Comparison of ENCODE assay signal across 9 cellular contexts in the genomic region with DNA sequence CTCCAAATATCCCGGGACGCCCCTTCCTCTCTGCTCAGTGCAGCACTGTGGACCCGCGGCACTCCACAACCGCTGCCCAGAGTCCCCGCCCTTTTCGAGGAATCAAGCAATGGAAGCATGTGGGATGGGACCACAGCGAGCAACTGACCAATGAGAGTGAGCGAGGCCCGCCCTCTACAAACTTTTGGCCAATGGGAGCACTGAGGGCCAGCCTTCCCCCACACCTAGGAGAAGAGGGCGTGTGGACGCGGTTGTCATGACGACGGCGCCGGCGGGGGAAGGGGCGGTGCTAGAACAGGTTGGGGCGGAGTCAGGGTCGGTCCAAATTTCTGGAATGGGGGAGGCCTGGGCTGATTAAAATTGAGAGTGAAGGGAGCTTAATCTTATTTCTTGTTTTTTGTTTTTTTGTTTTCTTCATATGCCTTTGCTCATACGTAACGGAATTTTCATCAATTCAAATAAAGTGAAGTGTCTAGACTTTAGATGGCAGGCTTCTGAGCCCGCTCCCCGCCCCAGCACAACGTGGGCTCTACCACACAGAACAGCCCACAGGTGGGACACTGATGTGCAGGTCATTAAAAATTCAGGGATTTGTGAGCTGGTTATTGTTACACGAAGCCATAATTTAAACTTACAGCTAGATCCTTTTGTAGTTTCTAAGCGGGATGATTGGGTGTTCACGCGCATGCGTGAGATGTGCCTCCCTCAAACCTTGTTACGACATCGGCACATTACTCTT. TPM values are rescaled to one million over a fixed set of nuclear protein-coding genes. Genes with fewer than 3 reads are reported as not detected.
DNase-seq lines count a peak whose midpoint lies in the region; ATAC-seq, FAIRE-seq and TF ChIP-seq lines count a peak whose summit lies in the region.
"Had no signal": no experiment of that assay in that cellular context is flagged by ENCODE, and none has a peak within 500 bp of the region (broad histone marks: within the 10 kb centered on the region; RNA-seq: fewer than 3 reads in every experiment).

A gene (minus strand): TSS at position 84 of the 739 bp plus-strand sequence. CDS start 200 bp downstream, outside the sequence.

- no peaks in the 10 kb centered on the region for H3K9me3 ChIP-seq in stomach

- H3K9me3 Mint-ChIP-seq in activated T-helper 2 cell treated with anti-CD3 and anti-CD28 coated beads, Interferon-gamma antibody, Interleukin-2, Interleukin-4, amounts not matched to agents 10 μg/mL and 5 μg/mL and 100 μg/mL, durations not matched to agents 14 hours and 24 hours and 36 hours: no peaks in the 10 kb centered on the region
- no peaks in the 10 kb centered on the region for H3K9me3 Mint-ChIP-seq in natural killer cell

- H3K36me3 ChIP-seq in stomach: no peaks in the 10 kb centered on the region

- peaks cover 47% of the 10 kb centered on the region for H3K27me3 Mint-ChIP-seq in activated T-helper 2 cell treated with anti-CD3 and anti-CD28 coated beads, Interferon-gamma antibody, Interleukin-2, Interleukin-4, amounts not matched to agents 10 μg/mL and 5 μg/mL and 100 μg/mL, durations not matched to agents 14 hours and 24 hours and 36 hours (ENCODE audit: low read depth)
- H3K27me3 Mint-ChIP-seq in natural killer cell (ENCODE audit: low read depth in 2 of 2): peaks cover 55 to 64% of the 10 kb centered on the region in 2 donors

- no peak for TF ChIP-seq POLR2A in stomach (IDR thresholded peaks at IDR 0.05)

- no peak within 1 kb of the TSS for H3K27ac Mint-ChIP-seq in activated T-helper 2 cell treated with anti-CD3 and anti-CD28 coated beads, Interferon-gamma antibody, Interleukin-2, Interleukin-4, amounts not matched to agents 10 μg/mL and 5 μg/mL and 100 μg/mL, durations not matched to agents 14 hours and 24 hours and 36 hours
- H3K27ac Mint-ChIP-seq in natural killer cell: peak within 1 kb of the TSS; percentile 16 to 83

- no peak for TF ChIP-seq CTCF in fibroblast of the aortic adventitia (IDR thresholded peaks at IDR 0.05; ENCODE audit: insufficient read depth, low read length)
- no peak for TF ChIP-seq CTCF in natural killer cell (IDR thresholded peaks at IDR 0.05)
- no peak for TF ChIP-seq CTCF in stomach (IDR thresholded peaks at IDR 0.05)

- FAIRE-seq in RCC 7860 (lab: Jason Lieb, UNC): peak; percentile 87

- ATAC-seq in GM21717 (IDR thresholded peaks at IDR 0.05; ENCODE audit: unreplicated experiment) (peak; percentile 56), natural killer cell (peak; percentile 83 to 89 (median 85))

- peak; percentile 100 for DNase-seq in COLO829 (ENCODE audit: low spot score)
- DNase-seq in LHCN-M2 (ENCODE audit: low read depth): peak; percentile 97
- peak; percentile 90 for DNase-seq in RCC 7860 (ENCODE audit: low spot score)
- peak; percentile 75 for DNase-seq in activated T-helper 2 cell treated with anti-CD3 and anti-CD28 coated beads, Interferon-gamma antibody, Interleukin-2, Interleukin-4, amounts not matched to agents 10 μg/mL and 5 μg/mL and 100 μg/mL, durations not matched to agents 14 hours and 24 hours and 36 hours (ENCODE audit: low spot score)
- peak; percentile 97 for DNase-seq in fibroblast of the aortic adventitia (ENCODE audit: low read depth)
- peak; percentile 45 for DNase-seq in natural killer cell
- DNase-seq in stomach: peak; percentile 95

- peak within 1 kb of the TSS; percentile 81 for H3K4me3 Mint-ChIP-seq in activated T-helper 2 cell treated with anti-CD3 and anti-CD28 coated beads, Interferon-gamma antibody, Interleukin-2, Interleukin-4, amounts not matched to agents 10 μg/mL and 5 μg/mL and 100 μg/mL, durations not matched to agents 14 hours and 24 hours and 36 hours (ENCODE audit: low read depth)
- H3K4me3 Mint-ChIP-seq in natural killer cell: peak within 1 kb of the TSS; percentile 47

- no peak within 1 kb of the TSS for H3K27ac ChIP-seq in stomach

- peaks cover 10% of the 10 kb centered on the region for H3K4me1 Mint-ChIP-seq in activated T-helper 2 cell treated with anti-CD3 and anti-CD28 coated beads, Interferon-gamma antibody, Interleukin-2, Interleukin-4, amounts not matched to agents 10 μg/mL and 5 μg/mL and 100 μg/mL, durations not matched to agents 14 hours and 24 hours and 36 hours (ENCODE audit: low read depth)
- peaks cover 13 to 14% of the 10 kb centered on the region in 2 donors for H3K4me1 Mint-ChIP-seq in natural killer cell

- intact Hi-C loops in activated T-helper 2 cell treated with anti-CD3 and anti-CD28 coated beads, Interferon-gamma antibody, Interleukin-2, Interleukin-4, amounts not matched to agents 10 μg/mL and 5 μg/mL and 100 μg/mL, durations not matched to agents 14 hours and 24 hours and 36 hours (cut with micrococcal nuclease): loop anchor here (10.0 kb wide), 1 partner anchor 82 kb away; no protein-coding TSS in a partner anchor
- intact Hi-C loops in natural killer cell (cut with micrococcal nuclease): loop anchor here (10.0 kb wide), 1 partner anchor 82 kb away; no protein-coding TSS in a partner anchor
- intact Hi-C loops in stomach (cut with DNase I; ENCODE audit: low total_unique reads): no loop called here

- peaks cover 0 to 18% (median 17%) of the 10 kb centered on the region in 4 donors for H3K4me1 ChIP-seq in stomach

- H3K36me3 Mint-ChIP-seq in activated T-helper 2 cell treated with anti-CD3 and anti-CD28 coated beads, Interferon-gamma antibody, Interleukin-2, Interleukin-4, amounts not matched to agents 10 μg/mL and 5 μg/mL and 100 μg/mL, durations not matched to agents 14 hours and 24 hours and 36 hours (ENCODE audit: low read depth): no peaks in the 10 kb centered on the region
- no peaks in the 10 kb centered on the region for H3K36me3 Mint-ChIP-seq in natural killer cell

- peak within 1 kb of the TSS; percentile 75 for H3K4me3 ChIP-seq in fibroblast of the aortic adventitia (ENCODE audit: low read depth, low read length)
- H3K4me3 ChIP-seq in stomach: peak within 1 kb of the TSS; percentile 33 to 62 (median 48)

- peaks cover 23 to 100% (median 71%) of the 10 kb centered on the region in 3 donors for H3K27me3 ChIP-seq in stomach

- 1 to 4% (median 2%) methylated on average over 33 of the region's 33 CpGs for WGBS in stomach, 5 donors

- no peak for TF ChIP-seq EP300 in stomach (IDR thresholded peaks at IDR 0.05)

RNA-seq across cellular contexts. Expression of the gene that starts here (rescaled TPM):
- total RNA-seq in LHCN-M2 (2014; rRNA removed): 0.90 and 1.3 TPM in 2 replicates
- 0.52 TPM for polyA plus RNA-seq in LHCN-M2 (2012)
- total RNA-seq in activated T-helper 2 cell treated with anti-CD3 and anti-CD28 coated beads, Interferon-gamma antibody, Interleukin-2, Interleukin-4, amounts not matched to agents 10 μg/mL and 5 μg/mL and 100 μg/mL, durations not matched to agents 14 hours and 24 hours and 36 hours: 0.23 and 0.27 TPM in 2 replicates
- 0.33 and 1.5 TPM in 2 replicates for total RNA-seq in fibroblast of the aortic adventitia (ENCODE audit: low replicate concordance)
- not detected for total RNA-seq in natural killer cell
- 1 to 10 TPM in 1 of 5 donors, not detected in 4; 1.9 TPM for total RNA-seq in stomach
- under 1 TPM in 2 of 3 donors, not detected in 1; 0.68 to 0.75 TPM for polyA plus RNA-seq in stomach
- total RNA-seq: activated CD8-positive, alpha-beta memory T cell treated with anti-CD3 and anti-CD28 coated beads for 36 hours had no signal

Comparison
In these comparisons a context has a peak if more than half of its experiments do, and no peak if none do; other contexts are left out.
1. Peak in DNase-seq in activated T-helper 2 cell treated with anti-CD3 and anti-CD28 coated beads, Interferon-gamma antibody, Interleukin-2, Interleukin-4, amounts not matched to agents 10 μg/mL and 5 μg/mL and 100 μg/mL, durations not matched to agents 14 hours and 24 hours and 36 hours; RNA of the gene not detected or under 1 TPM.
2. Peak in DNase-seq and ATAC-seq in natural killer cell; RNA of the gene not detected or under 1 TPM.
3. DNase-seq: peak in every context shown above with its lines; median percentile 100 in COLO829; 97 in LHCN-M2; 97 in fibroblast of the aortic adventitia; 95 in stomach; 90 in RCC 7860; 75 in activated T-helper 2 cell treated with anti-CD3 and anti-CD28 coated beads, Interferon-gamma antibody, Interleukin-2, Interleukin-4, amounts not matched to agents 10 μg/mL and 5 μg/mL and 100 μg/mL, durations not matched to agents 14 hours and 24 hours and 36 hours; 45 in natural killer cell.